Comparison of ENCODE assay signal across 9 cellular contexts in the genomic region with DNA sequence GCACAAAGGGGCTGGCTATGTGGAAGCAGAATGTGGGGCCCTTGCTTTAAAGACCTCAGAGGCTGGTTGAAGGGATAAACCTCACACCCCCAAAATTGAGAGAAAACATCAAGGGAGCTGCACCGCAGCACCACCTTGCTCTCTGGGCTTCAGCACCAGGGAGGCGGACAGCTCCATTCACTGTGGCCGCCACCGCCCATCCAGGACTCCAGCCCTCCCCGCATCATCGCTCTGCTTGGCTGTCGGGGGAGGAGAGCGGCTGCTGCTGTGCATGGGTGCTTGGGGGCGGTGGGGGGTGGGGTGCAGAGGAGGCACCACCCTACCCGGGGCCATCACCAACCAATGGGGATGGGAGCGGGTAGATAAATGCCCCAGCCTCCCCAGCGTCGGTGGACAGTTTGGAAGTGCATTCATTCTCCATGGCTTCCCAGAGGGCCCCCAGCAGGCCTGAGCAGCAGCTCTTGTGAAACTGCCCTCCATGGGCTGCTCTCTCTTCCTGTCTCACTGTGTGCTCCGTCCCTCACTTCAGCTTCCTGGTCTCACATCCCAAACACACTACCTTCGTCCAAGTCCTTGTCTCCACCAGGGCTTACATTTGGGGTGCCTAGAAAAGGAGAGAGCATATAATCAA.
DNase-seq lines count a peak whose midpoint lies in the region; ATAC-seq and TF ChIP-seq lines count a peak whose summit lies in the region.
"Had no signal": no experiment of that assay in that cellular context is flagged by ENCODE, and none has a peak within 500 bp of the region (broad histone marks: within the 10 kb centered on the region; RNA-seq: fewer than 3 reads in every experiment).

No MANE protein-coding gene starts in this region.

- H3K27me3 ChIP-seq in upper lobe of right lung: peaks cover 9% of the 10 kb centered on the region

- intact Hi-C loops in left ventricle myocardium superior (cut with micrococcal nuclease): no loop called here
- intact Hi-C loops in upper lobe of right lung (cut with DNase I): no loop called here

- no peak overlapping the region for H3K4me3 ChIP-seq in upper lobe of right lung
- H3K4me3 ChIP-seq: dorsolateral prefrontal cortex had no signal

- H3K9me3 ChIP-seq in upper lobe of right lung: peaks cover 2% of the 10 kb centered on the region

- H3K4me1 ChIP-seq in upper lobe of right lung: no peaks in the 10 kb centered on the region

- peak; percentile 30 for DNase-seq in stimulated activated CD4-positive, alpha-beta T cell treated with anti-CD3 and anti-CD28 coated beads, Interleukin-12 subunit alpha, Interleukin-12 subunit beta, amount 100 ng/mL, for 4 hours
- no peak for DNase-seq in stimulated activated CD4-positive, alpha-beta T cell treated with anti-CD3 and anti-CD28 coated beads, Interleukin-1b, Interleukin-23, amount 100 ng/mL, for 48 hours
- DNase-seq in activated CD4-positive, alpha-beta T cell treated with anti-CD3 and anti-CD28 coated beads, Interleukin-2, amount 50 U/mL, for 48 hours: peak; percentile 37 to 39
- DNase-seq in left ventricle myocardium superior (peak; percentile 65), upper lobe of right lung (peak; percentile 66), activated gamma-delta T cell (lab: John Stamatoyannopoulos, UW) (no peak)

- H3K36me3 ChIP-seq in upper lobe of right lung: no peaks in the 10 kb centered on the region

- no peak for TF ChIP-seq CTCF in upper lobe of right lung (IDR thresholded peaks at IDR 0.05)

- ATAC-seq in left ventricle myocardium superior (peak; percentile 54), upper lobe of right lung (peak; percentile 34), GM21619 (IDR thresholded peaks at IDR 0.05; ENCODE audit: unreplicated experiment) (no peak), GM21515 (IDR thresholded peaks at IDR 0.05; ENCODE audit: unreplicated experiment) (no peak)

- no peak overlapping the region for H3K27ac ChIP-seq in upper lobe of right lung
- H3K27ac ChIP-seq: dorsolateral prefrontal cortex had no signal

Comparison
In these comparisons a context has a peak if more than half of its experiments do, and no peak if none do; other contexts are left out.
1. DNase-seq: peak in stimulated activated CD4-positive, alpha-beta T cell treated with anti-CD3 and anti-CD28 coated beads, Interleukin-12 subunit alpha, Interleukin-12 subunit beta, amount 100 ng/mL, for 4 hours (single experiment), activated CD4-positive, alpha-beta T cell treated with anti-CD3 and anti-CD28 coated beads, Interleukin-2, amount 50 U/mL, for 48 hours (2 of 2), left ventricle myocardium superior (single experiment) and upper lobe of right lung (single experiment); none in stimulated activated CD4-positive, alpha-beta T cell treated with anti-CD3 and anti-CD28 coated beads, Interleukin-1b, Interleukin-23, amount 100 ng/mL, for 48 hours (single experiment) and activated gamma-delta T cell (single experiment).
2. ATAC-seq: peak in left ventricle myocardium superior (single experiment) and upper lobe of right lung (single experiment); none in GM21619 (single experiment) and GM21515 (single experiment).